In the genomic region with DNA sequence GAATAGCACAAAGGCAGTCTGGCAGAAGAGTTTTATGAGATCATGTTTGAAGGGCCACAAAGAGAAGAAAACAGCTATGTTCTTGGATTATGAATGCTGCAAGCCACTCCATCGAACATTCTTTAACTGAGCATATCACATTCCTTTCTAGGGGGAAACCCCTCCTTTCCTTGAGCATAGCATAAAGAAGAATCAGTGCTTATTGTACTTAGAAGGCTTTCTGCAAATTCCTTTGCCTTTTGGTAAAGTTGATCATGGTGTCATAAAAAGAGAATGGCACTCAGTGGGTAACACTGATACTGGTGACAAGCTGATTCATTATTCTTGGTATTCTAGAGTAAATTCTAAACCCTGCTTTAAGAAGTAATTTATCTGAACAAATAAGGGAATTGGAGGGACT, we compare ENCODE assay signal across 13 cellular contexts.
DNase-seq lines count a peak whose midpoint lies in the region; ATAC-seq and TF ChIP-seq lines count a peak whose summit lies in the region.
"Had no signal": no experiment of that assay in that cellular context is flagged by ENCODE, and none has a peak within 500 bp of the region (broad histone marks: within the 10 kb centered on the region; RNA-seq: fewer than 3 reads in every experiment).

No MANE protein-coding gene starts in this region.

- DNase-seq in ELR (ENCODE audit: low read depth), result peak; percentile 24
- DNase-seq in SK-N-MC (ENCODE audit: low read depth, low spot score), result no peak
- DNase-seq in fibroblast of villous mesenchyme (ENCODE audit: low read depth), result peak; percentile 35
- DNase-seq in retinal pigment epithelial cell (ENCODE audit: low read depth), result peak; percentile 50
- DNase-seq in NOMO-1 treated with DMSO at 0.1 percent for 48 hours (lab: John Stamatoyannopoulos, UW; ENCODE audit: unreplicated experiment), result no peak
- DNase-seq: activated CD4-positive, alpha-beta memory T cell treated with anti-CD3 and anti-CD28 coated beads, Interleukin-2, amount 10 ng/mL, durations not matched to agents 7 days and 5 days; CD4-positive, alpha-beta memory T cell; naive thymus-derived CD4-positive, alpha-beta T cell had no signal

- TF ChIP-seq CTCF in fibroblast of villous mesenchyme (IDR thresholded peaks at IDR 0.05; ENCODE audit: insufficient read depth, low read depth, low read length) (no peak), retinal pigment epithelial cell (conservative IDR thresholded peaks at IDR 0.05; ENCODE audit: low read depth, low read length) (no peak)

- H3K9ac ChIP-seq in SK-N-MC (ENCODE audit: insufficient read length), result no peak overlapping the region

- no peaks in the 10 kb centered on the region for H3K36me3 ChIP-seq in SK-N-MC (ENCODE audit: insufficient read depth, low read length)
- H3K36me3 ChIP-seq: suprapubic skin had no signal

- peak overlapping the region; percentile 9; the same call in 1 of the 2 replicates for H3K27ac ChIP-seq in SK-N-MC
- H3K27ac ChIP-seq: suprapubic skin had no signal

- ATAC-seq in GM21528 (IDR thresholded peaks at IDR 0.05; ENCODE audit: low FRiP score, unreplicated experiment) (no peak), GM21786 (IDR thresholded peaks at IDR 0.05; ENCODE audit: unreplicated experiment) (no peak), GM19452 (IDR thresholded peaks at IDR 0.05; ENCODE audit: unreplicated experiment) (no peak)
- ATAC-seq: naive thymus-derived CD4-positive, alpha-beta T cell; sciatic nerve had no signal

- no peaks in the 10 kb centered on the region for H3K9me3 ChIP-seq in SK-N-MC (ENCODE audit: low read depth, low read length)
- H3K9me3 ChIP-seq: suprapubic skin had no signal

- H3K4me3 ChIP-seq in SK-N-MC, result no peak overlapping the region
- H3K4me3 ChIP-seq in fibroblast of villous mesenchyme (ENCODE audit: low read depth, low read length), result no peak overlapping the region
- no peak overlapping the region for H3K4me3 ChIP-seq in retinal pigment epithelial cell (ENCODE audit: low read length)
- H3K4me3 ChIP-seq: suprapubic skin had no signal

Comparison
In these comparisons a context has a peak if more than half of its experiments do, and no peak if none do; other contexts are left out.
1. DNase-seq: peak in ELR (single experiment), fibroblast of villous mesenchyme (single experiment) and retinal pigment epithelial cell (single experiment); none in SK-N-MC (single experiment) and NOMO-1 treated with DMSO at 0.1 percent for 48 hours (single experiment).